ENCODE assay signal across 18 cellular contexts in the genomic region with DNA sequence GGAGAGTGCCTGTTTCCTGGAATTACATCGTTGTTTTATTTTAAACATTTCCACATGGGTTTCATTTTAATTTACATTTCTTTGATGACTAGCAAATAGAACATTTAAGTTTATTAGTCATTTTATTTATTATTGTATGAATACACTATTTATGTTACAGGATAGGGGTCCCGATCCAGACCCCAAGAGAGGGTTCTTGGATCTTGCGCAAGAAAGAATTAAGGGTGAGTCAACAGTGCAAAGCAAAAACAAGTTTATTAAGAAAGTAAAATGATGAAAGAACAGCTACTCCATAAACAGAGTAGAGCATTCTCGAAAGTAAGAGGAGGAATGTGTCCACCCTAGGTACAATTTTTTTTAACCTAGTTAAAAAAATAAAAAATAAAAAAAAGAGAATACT.
DNase-seq lines count a peak whose midpoint lies in the region; ATAC-seq and TF ChIP-seq lines count a peak whose summit lies in the region.
"Had no signal": no experiment of that assay in that cellular context is flagged by ENCODE, and none has a peak within 500 bp of the region (broad histone marks: within the 10 kb centered on the region; RNA-seq: fewer than 3 reads in every experiment).

No MANE protein-coding gene starts in this region.

- no peaks in the 10 kb centered on the region for H3K27me3 Mint-ChIP-seq in osteocyte (ENCODE audit: unreplicated experiment)
- H3K27me3 Mint-ChIP-seq: B cell; CD4-positive, alpha-beta T cell had no signal

- no peak overlapping the region for H3K4me3 Mint-ChIP-seq in osteocyte (ENCODE audit: unreplicated experiment)
- H3K4me3 Mint-ChIP-seq: B cell; CD4-positive, alpha-beta T cell had no signal

- no peaks in the 10 kb centered on the region for H3K9me3 Mint-ChIP-seq in osteocyte (ENCODE audit: unreplicated experiment)

- no peak for ATAC-seq in HG03342 (IDR thresholded peaks at IDR 0.05; ENCODE audit: unreplicated experiment)
- ATAC-seq in GM19463 (IDR thresholded peaks at IDR 0.05; ENCODE audit: unreplicated experiment) = no peak
- ATAC-seq: K562, PC-3 had no signal

- peaks cover 21% of the 10 kb centered on the region for H3K4me1 Mint-ChIP-seq in osteocyte (ENCODE audit: unreplicated experiment)
- H3K4me1 Mint-ChIP-seq: B cell had no signal

- H3K27ac Mint-ChIP-seq in osteocyte (ENCODE audit: unreplicated experiment) = peak overlapping the region; percentile 6
- H3K27ac Mint-ChIP-seq: B cell; CD4-positive, alpha-beta T cell had no signal

- H3K36me3 Mint-ChIP-seq in osteocyte (ENCODE audit: unreplicated experiment) = no peaks in the 10 kb centered on the region

- DNase-seq in ELR (ENCODE audit: low read depth) (peak; percentile 15), amniotic epithelial cell (ENCODE audit: low read depth) (peak; percentile 28), fibroblast of peridontal ligament (ENCODE audit: extremely low read depth) (peak; percentile 62), osteocyte (ENCODE audit: extremely low spot score, unreplicated experiment) (no peak), mesenteric fat pad (ENCODE audit: low spot score) (no peak), NCI-H2171 treated with DMSO at 0.1 percent for 48 hours (lab: John Stamatoyannopoulos, UW) (no peak)
- DNase-seq: ACHN; CD4-positive, alpha-beta T cell; H7; NCI-H1436; NCI-H2029; NCI-H510A; NCI-H82 had no signal

- no peak for TF ChIP-seq CTCF in osteocyte (IDR thresholded peaks at IDR 0.05)

Comparison
In these comparisons a context has a peak if more than half of its experiments do, and no peak if none do; other contexts are left out.
1. DNase-seq: peak in ELR (single experiment), amniotic epithelial cell (single experiment) and fibroblast of peridontal ligament (single experiment); none in osteocyte (single experiment), mesenteric fat pad (single experiment) and NCI-H2171 treated with DMSO at 0.1 percent for 48 hours (single experiment).